ENCODE assay signal across 11 cellular contexts in genomic region chr1:248537449-248537848, GRCh38. TPM values are rescaled to one million over a fixed set of nuclear protein-coding genes. Genes with fewer than 3 reads are reported as not detected.
"Had no signal": no experiment of that assay in that cellular context is flagged by ENCODE, and none has a peak within 500 bp of the region (broad histone marks: within the 10 kb centered on the region; RNA-seq: fewer than 3 reads in every experiment).

No MANE protein-coding gene starts in this region.

RNA-seq across cellular contexts. Expression of gene OR2T29, which starts 25.1 kb away (rescaled TPM):
- total RNA-seq: activated CD4-positive, alpha-beta memory T cell treated with anti-CD3 and anti-CD28 coated beads, Interleukin-2, amount 10 ng/mL, durations not matched to agents 7 days and 5 days; activated CD4-positive, alpha-beta T cell treated with anti-CD3 and anti-CD28 coated beads for 36 hours; activated T-cell treated with anti-CD3 and anti-CD28 coated beads, Interleukin-2, amount 50 U/mL, for 72 hours; aorta; breast epithelium; cerebellum; Peyer's patch; Right ventricle myocardium superior; SJCRH30; T-helper 2 cell treated with Interferon-gamma antibody and Interleukin-4, amounts not matched to agents 100 ng/mL and 5 ng/mL, for 36 hours had no signal
- polyA plus RNA-seq: aorta, SK-N-SH had no signal

RNA-seq across cellular contexts. Expression of gene OR2G6, which starts 29.6 kb away (rescaled TPM):
- total RNA-seq: activated CD4-positive, alpha-beta memory T cell treated with anti-CD3 and anti-CD28 coated beads, Interleukin-2, amount 10 ng/mL, durations not matched to agents 7 days and 5 days; activated CD4-positive, alpha-beta T cell treated with anti-CD3 and anti-CD28 coated beads for 36 hours; activated T-cell treated with anti-CD3 and anti-CD28 coated beads, Interleukin-2, amount 50 U/mL, for 72 hours; aorta; breast epithelium; Peyer's patch; Right ventricle myocardium superior; SJCRH30; T-helper 2 cell treated with Interferon-gamma antibody and Interleukin-4, amounts not matched to agents 100 ng/mL and 5 ng/mL, for 36 hours had no signal
- polyA plus RNA-seq: aorta, SK-N-SH had no signal

RNA-seq across cellular contexts. Expression of gene OR2T34, which starts 37.1 kb away (rescaled TPM):
- total RNA-seq: activated CD4-positive, alpha-beta memory T cell treated with anti-CD3 and anti-CD28 coated beads, Interleukin-2, amount 10 ng/mL, durations not matched to agents 7 days and 5 days; activated CD4-positive, alpha-beta T cell treated with anti-CD3 and anti-CD28 coated beads for 36 hours; activated T-cell treated with anti-CD3 and anti-CD28 coated beads, Interleukin-2, amount 50 U/mL, for 72 hours; aorta; breast epithelium; cerebellum; Peyer's patch; Right ventricle myocardium superior; SJCRH30; T-helper 2 cell treated with Interferon-gamma antibody and Interleukin-4, amounts not matched to agents 100 ng/mL and 5 ng/mL, for 36 hours had no signal
- polyA plus RNA-seq: aorta, SK-N-SH had no signal

RNA-seq across cellular contexts. Expression of gene OR2T5, which starts 49.1 kb away (rescaled TPM):
- total RNA-seq: activated CD4-positive, alpha-beta memory T cell treated with anti-CD3 and anti-CD28 coated beads, Interleukin-2, amount 10 ng/mL, durations not matched to agents 7 days and 5 days; activated CD4-positive, alpha-beta T cell treated with anti-CD3 and anti-CD28 coated beads for 36 hours; activated T-cell treated with anti-CD3 and anti-CD28 coated beads, Interleukin-2, amount 50 U/mL, for 72 hours; aorta; breast epithelium; cerebellum; Peyer's patch; Right ventricle myocardium superior; SJCRH30; T-helper 2 cell treated with Interferon-gamma antibody and Interleukin-4, amounts not matched to agents 100 ng/mL and 5 ng/mL, for 36 hours had no signal
- polyA plus RNA-seq: aorta, SK-N-SH had no signal
